Comparison of ENCODE assay signal across 9 cellular contexts in genomic region chr1:234954613-234955012, GRCh38.
DNase-seq lines count a peak whose midpoint lies in the region; ATAC-seq and TF ChIP-seq lines count a peak whose summit lies in the region.
"Had no signal": no experiment of that assay in that cellular context is flagged by ENCODE, and none has a peak within 500 bp of the region (broad histone marks: within the 10 kb centered on the region; RNA-seq: fewer than 3 reads in every experiment).

No MANE protein-coding gene starts in this region.

- ATAC-seq in activated CD8-positive, alpha-beta memory T cell treated with anti-CD3 and anti-CD28 coated beads, Interleukin-2, amount 10 ng/mL, durations not matched to agents 7 days and 5 days = peak; percentile 7
- ATAC-seq in lower lobe of right lung = no peak

- no peak for TF ChIP-seq EP300 in suprapubic skin (IDR thresholded peaks at IDR 0.05)

- H3K27me3 ChIP-seq in lower lobe of right lung (ENCODE audit: low read depth) (no peaks in the 10 kb centered on the region), suprapubic skin (no peaks in the 10 kb centered on the region)

- peak; percentile 56 for DNase-seq in activated CD4-positive, alpha-beta T cell treated with anti-CD3 and anti-CD28 coated beads, Interleukin-2, amount 10 ng/mL, durations not matched to agents 24 days and 14 days
- DNase-seq in activated CD4-positive, alpha-beta T cell treated with anti-CD3 and anti-CD28 coated beads, Interleukin-2, amount 50 U/mL, for 1 hour = no peak
- no peak for DNase-seq in activated CD8-positive, alpha-beta memory T cell treated with anti-CD3 and anti-CD28 coated beads, Interleukin-2, amount 10 ng/mL, durations not matched to agents 7 days and 5 days
- DNase-seq in lower lobe of right lung = no peak
- peak; percentile 40 to 64 for DNase-seq in suprapubic skin (ENCODE audit: low spot score in 2 of 2)
- no peak for DNase-seq in NCI-H2171 treated with DMSO at 0.1 percent for 48 hours (lab: John Stamatoyannopoulos, UW)
- no peak for DNase-seq in germinal center (ENCODE audit: low spot score)
- DNase-seq in activated CD4-positive, CD25-positive, alpha-beta regulatory T cell (lab: John Stamatoyannopoulos, UW) = no peak
- DNase-seq: NCI-H2029 had no signal

- no peak for TF ChIP-seq POLR2A in suprapubic skin (IDR thresholded peaks at IDR 0.05)

- H3K27ac ChIP-seq in lower lobe of right lung = peak overlapping the region; percentile 76
- H3K27ac ChIP-seq in suprapubic skin = peak overlapping the region; percentile 47

- TF ChIP-seq CTCF in lower lobe of right lung (IDR thresholded peaks at IDR 0.05) (no peak), suprapubic skin (IDR thresholded peaks at IDR 0.05) (no peak)

- H3K9me3 ChIP-seq in lower lobe of right lung (no peaks in the 10 kb centered on the region), suprapubic skin (no peaks in the 10 kb centered on the region)

- H3K27ac Mint-ChIP-seq in activated CD4-positive, alpha-beta T cell treated with anti-CD3 and anti-CD28 coated beads, Interleukin-2, amount 10 ng/mL, durations not matched to agents 24 days and 14 days = peak overlapping the region; percentile 96
- H3K27ac Mint-ChIP-seq in activated CD8-positive, alpha-beta memory T cell treated with anti-CD3 and anti-CD28 coated beads, Interleukin-2, amount 10 ng/mL, durations not matched to agents 7 days and 5 days = peak overlapping the region; percentile 81

- H3K4me3 Mint-ChIP-seq in activated CD4-positive, alpha-beta T cell treated with anti-CD3 and anti-CD28 coated beads, Interleukin-2, amount 10 ng/mL, durations not matched to agents 24 days and 14 days = peak overlapping the region; percentile 10
- H3K4me3 Mint-ChIP-seq in activated CD8-positive, alpha-beta memory T cell treated with anti-CD3 and anti-CD28 coated beads, Interleukin-2, amount 10 ng/mL, durations not matched to agents 7 days and 5 days = no peak overlapping the region

- 96% methylated on average over 6 of the region's 6 CpGs for WGBS in suprapubic skin

- H3K4me1 ChIP-seq in lower lobe of right lung = peaks cover 51% of the 10 kb centered on the region
- H3K4me1 ChIP-seq in suprapubic skin = peaks cover 3% of the 10 kb centered on the region

- CTCF ChIA-PET in activated CD8-positive, alpha-beta memory T cell treated with anti-CD3 and anti-CD28 coated beads, Interleukin-2, amount 10 ng/mL, durations not matched to agents 7 days and 5 days (lab: Charles Lee) = interaction anchor here (2.0 to 2.1 kb wide), 2 partner anchors 10 to 129 kb away, joined by 5 to 9 read pairs; no protein-coding TSS in a partner anchor

- H3K4me3 ChIP-seq in lower lobe of right lung = no peak overlapping the region
- H3K4me3 ChIP-seq in suprapubic skin = no peak overlapping the region

- peaks cover 3% of the 10 kb centered on the region for H3K9me3 Mint-ChIP-seq in activated CD4-positive, alpha-beta T cell treated with anti-CD3 and anti-CD28 coated beads, Interleukin-2, amount 10 ng/mL, durations not matched to agents 24 days and 14 days
- no peaks in the 10 kb centered on the region for H3K9me3 Mint-ChIP-seq in activated CD8-positive, alpha-beta memory T cell treated with anti-CD3 and anti-CD28 coated beads, Interleukin-2, amount 10 ng/mL, durations not matched to agents 7 days and 5 days (ENCODE audit: low read depth)

- no peaks in the 10 kb centered on the region for H3K36me3 ChIP-seq in lower lobe of right lung
- H3K36me3 ChIP-seq in suprapubic skin = no peaks in the 10 kb centered on the region

- H3K27me3 Mint-ChIP-seq in activated CD4-positive, alpha-beta T cell treated with anti-CD3 and anti-CD28 coated beads, Interleukin-2, amount 10 ng/mL, durations not matched to agents 24 days and 14 days = no peaks in the 10 kb centered on the region
- H3K27me3 Mint-ChIP-seq in activated CD8-positive, alpha-beta memory T cell treated with anti-CD3 and anti-CD28 coated beads, Interleukin-2, amount 10 ng/mL, durations not matched to agents 7 days and 5 days = no peaks in the 10 kb centered on the region

- peaks cover 57% of the 10 kb centered on the region for H3K4me1 Mint-ChIP-seq in activated CD4-positive, alpha-beta T cell treated with anti-CD3 and anti-CD28 coated beads, Interleukin-2, amount 10 ng/mL, durations not matched to agents 24 days and 14 days
- H3K4me1 Mint-ChIP-seq in activated CD8-positive, alpha-beta memory T cell treated with anti-CD3 and anti-CD28 coated beads, Interleukin-2, amount 10 ng/mL, durations not matched to agents 7 days and 5 days = peaks cover 40% of the 10 kb centered on the region

- peaks cover 2% of the 10 kb centered on the region for H3K36me3 Mint-ChIP-seq in activated CD4-positive, alpha-beta T cell treated with anti-CD3 and anti-CD28 coated beads, Interleukin-2, amount 10 ng/mL, durations not matched to agents 24 days and 14 days (ENCODE audit: low read depth)
- peaks cover 6% of the 10 kb centered on the region for H3K36me3 Mint-ChIP-seq in activated CD8-positive, alpha-beta memory T cell treated with anti-CD3 and anti-CD28 coated beads, Interleukin-2, amount 10 ng/mL, durations not matched to agents 7 days and 5 days

- intact Hi-C loops in activated CD4-positive, alpha-beta T cell treated with anti-CD3 and anti-CD28 coated beads, Interleukin-2, amount 10 ng/mL, durations not matched to agents 24 days and 14 days (cut with micrococcal nuclease) = loop anchor here (1.0 kb wide), 1 partner anchor 28 kb away; no protein-coding TSS in a partner anchor
- intact Hi-C loops in lower lobe of right lung (cut with DNase I) = no loop called here

Comparison
In these comparisons a context has a peak if more than half of its experiments do, and no peak if none do; other contexts are left out.
1. DNase-seq: peak in activated CD4-positive, alpha-beta T cell treated with anti-CD3 and anti-CD28 coated beads, Interleukin-2, amount 10 ng/mL, durations not matched to agents 24 days and 14 days (single experiment) and suprapubic skin (2 of 2); none in activated CD4-positive, alpha-beta T cell treated with anti-CD3 and anti-CD28 coated beads, Interleukin-2, amount 50 U/mL, for 1 hour (single experiment), activated CD8-positive, alpha-beta memory T cell treated with anti-CD3 and anti-CD28 coated beads, Interleukin-2, amount 10 ng/mL, durations not matched to agents 7 days and 5 days (single experiment), lower lobe of right lung (single experiment), NCI-H2171 treated with DMSO at 0.1 percent for 48 hours (single experiment), germinal center (single experiment) and activated CD4-positive, CD25-positive, alpha-beta regulatory T cell (0 of 4).